ENCODE assay signal across 14 cellular contexts in genomic region chr1:81430955-81431646, GRCh38.
DNase-seq lines count a peak whose midpoint lies in the region; ATAC-seq and TF ChIP-seq lines count a peak whose summit lies in the region.
"Had no signal": no experiment of that assay in that cellular context is flagged by ENCODE, and none has a peak within 500 bp of the region (broad histone marks: within the 10 kb centered on the region; RNA-seq: fewer than 3 reads in every experiment).

No MANE protein-coding gene starts in this region.

- peak overlapping the region; percentile 31 to 70 (median 58) for H3K4me2 ChIP-seq in BLaER1 treated with 17β-estradiol and CSF1 and Interleukin-3, amounts not matched to agents 10 nM and 100 nM
- peak overlapping the region; percentile 60 for H3K4me2 ChIP-seq in GM23338

- H3K9me3 ChIP-seq in BLaER1 treated with 17β-estradiol and CSF1 and Interleukin-3, amounts not matched to agents 10 nM and 100 nM (replicated peaks in 1 of 11): no peaks in the 10 kb centered on the region; a peak in 1 of 22 replicates
- H3K9me3 ChIP-seq in NT2/D1 (ENCODE audit: insufficient read depth, low read length): peaks cover 5% of the 10 kb centered on the region; the same call in 1 of the 2 replicates
- H3K9me3 ChIP-seq: adrenal gland, MG63 had no signal

- ATAC-seq in GM23338 (peak; percentile 84), HG02798 (IDR thresholded peaks at IDR 0.05; ENCODE audit: poor library complexity, unreplicated experiment) (no peak), HG03159 (IDR thresholded peaks at IDR 0.05; ENCODE audit: unreplicated experiment) (no peak)

- peak overlapping the region; percentile 46 for H3K4me3 Mint-ChIP-seq in GM23338
- H3K4me3 Mint-ChIP-seq: mesothelial cell of epicardium had no signal

- peaks cover 60% of the 10 kb centered on the region for H3K4me1 Mint-ChIP-seq in GM23338

- H3K9me2 ChIP-seq in GM23338 (ENCODE audit: insufficient read depth): peaks cover 4% of the 10 kb centered on the region; the same call in 1 of the 2 replicates

- H3K36me3 Mint-ChIP-seq in GM23338 (ENCODE audit: low read depth): peaks cover 12% of the 10 kb centered on the region
- H3K36me3 Mint-ChIP-seq: mesothelial cell of epicardium had no signal

- H3K79me2 ChIP-seq in GM23338 (replicated peaks; ENCODE audit: insufficient read depth): no peaks in the 10 kb centered on the region

- H3F3A ChIP-seq in GM23338 (replicated peaks; ENCODE audit: low read depth): no peaks in the 10 kb centered on the region

- TF ChIP-seq CTCF in GM23338 (conservative IDR thresholded peaks at IDR 0.05; ENCODE audit: low read depth in 2 of 2): no peak

- H3K36me3 ChIP-seq in BLaER1 treated with 17β-estradiol and CSF1 and Interleukin-3, amounts not matched to agents 10 nM and 100 nM: no peaks in the 10 kb centered on the region
- H3K36me3 ChIP-seq in GM23338 (ENCODE audit: insufficient read depth): no peaks in the 10 kb centered on the region
- H3K36me3 ChIP-seq in NT2/D1 (ENCODE audit: insufficient read depth, insufficient read length, low read length): no peaks in the 10 kb centered on the region
- H3K36me3 ChIP-seq: adrenal gland, MG63 had no signal

- H3K4me1 ChIP-seq in BLaER1 treated with 17β-estradiol and CSF1 and Interleukin-3, amounts not matched to agents 10 nM and 100 nM: peaks cover 0 to 47% (median 14%) of the 10 kb centered on the region in 10 experiments; a peak in 19 of 20 replicates
- H3K4me1 ChIP-seq in GM23338 (ENCODE audit: insufficient read depth) (peaks cover 46% of the 10 kb centered on the region), NT2/D1 (ENCODE audit: insufficient read depth, insufficient read length) (peaks cover 4% of the 10 kb centered on the region)
- H3K4me1 ChIP-seq: adrenal gland had no signal

- H3K27me3 ChIP-seq in BLaER1 treated with 17β-estradiol and CSF1 and Interleukin-3, amounts not matched to agents 10 nM and 100 nM: no peaks in the 10 kb centered on the region
- H3K27me3 ChIP-seq in GM23338 (ENCODE audit: insufficient read depth) (no peaks in the 10 kb centered on the region), NT2/D1 (ENCODE audit: insufficient read depth, insufficient read length) (no peaks in the 10 kb centered on the region)
- H3K27me3 ChIP-seq: adrenal gland, MG63 had no signal

- peaks cover 5% of the 10 kb centered on the region for H3K27me3 Mint-ChIP-seq in GM23338 (ENCODE audit: insufficient read depth, low read depth, poor library complexity)

- no peaks in the 10 kb centered on the region for H4K20me1 ChIP-seq in BLaER1 treated with 17β-estradiol and CSF1 and Interleukin-3, amounts not matched to agents 10 nM and 100 nM
- H4K20me1 ChIP-seq in GM23338 (replicated peaks; ENCODE audit: insufficient read depth): no peaks in the 10 kb centered on the region

- no peak overlapping the region for H2AFZ ChIP-seq in GM23338

- peaks cover 3% of the 10 kb centered on the region; the same call in 2 of the 3 replicates for H3K9me3 Mint-ChIP-seq in GM23338
- H3K9me3 Mint-ChIP-seq: mesothelial cell of epicardium had no signal

- peak overlapping the region in 1 of 11 experiments; percentile 14; a peak in 1 of 22 replicates for H3K27ac ChIP-seq in BLaER1 treated with 17β-estradiol and CSF1 and Interleukin-3, amounts not matched to agents 10 nM and 100 nM
- peak overlapping the region; percentile 91 for H3K27ac ChIP-seq in GM23338 (ENCODE audit: low read depth)
- H3K27ac ChIP-seq: HL-60, VCaP had no signal

- peak overlapping the region; percentile 81 for H3K27ac Mint-ChIP-seq in GM23338
- H3K27ac Mint-ChIP-seq: mesothelial cell of epicardium had no signal

- DNase-seq in GM23338 (ENCODE audit: low spot score) (peak; percentile 64), NT2/D1 (ENCODE audit: low read depth, low spot score) (peak; percentile 87), iPS-NIHi11 (ENCODE audit: low spot score) (peak; percentile 53), medulla oblongata (ENCODE audit: extremely low spot score) (no peak), NCI-H1105 (lab: John Stamatoyannopoulos, UW) (no peak)
- DNase-seq: adrenal gland, DMS53, MG63 had no signal

- no peak overlapping the region for H3K4me3 ChIP-seq in BLaER1 treated with 17β-estradiol and CSF1 and Interleukin-3, amounts not matched to agents 10 nM and 100 nM
- H3K4me3 ChIP-seq in GM23338 (no peak overlapping the region), NT2/D1 (ENCODE audit: insufficient read length, low read depth) (no peak overlapping the region)
- H3K4me3 ChIP-seq: adrenal gland, MG63 had no signal

- H3K9ac ChIP-seq in BLaER1 treated with 17β-estradiol and CSF1 and Interleukin-3, amounts not matched to agents 10 nM and 100 nM: peak overlapping the region in 1 of 11 experiments; percentile 27; a peak in 1 of 22 replicates
- H3K9ac ChIP-seq in NT2/D1 (ENCODE audit: insufficient read length, low read depth): no peak overlapping the region

TF ChIP-seq in GM23338, 12 proteins besides CTCF, POLR2A, EP300 and RAD21 (continues in another document):
- TF ChIP-seq ZNF114 (CRISPR knock-in tag; IDR thresholded peaks at IDR 0.05) (no peak), NANOG (IDR thresholded peaks at IDR 0.05; ENCODE audit: borderline replicate concordance) (peak; percentile 72), EZH2phosphoT487 (IDR thresholded peaks at IDR 0.05; ENCODE audit: unreplicated experiment) (no peak), ZNF331 (CRISPR knock-in tag; IDR thresholded peaks at IDR 0.05; ENCODE audit: low read depth) (no peak), CREB1 (CRISPR knock-in tag; IDR thresholded peaks at IDR 0.05; ENCODE audit: low read depth) (no peak; the same call in 1 of the 2 replicates), REST (IDR thresholded peaks at IDR 0.05; ENCODE audit: unreplicated experiment) (no peak), POLR2AphosphoS5 (IDR thresholded peaks at IDR 0.05; ENCODE audit: low read depth) (no peak), STAT1 (IDR thresholded peaks at IDR 0.05; ENCODE audit: unreplicated experiment) (no peak), EZH2 (IDR thresholded peaks at IDR 0.05; ENCODE audit: low read depth, unreplicated experiment) (no peak), JUNB (IDR thresholded peaks at IDR 0.05; ENCODE audit: unreplicated experiment) (no peak), ETS1 (IDR thresholded peaks at IDR 0.05) (no peak)

Comparison
In these comparisons a context has a peak if more than half of its experiments do, and no peak if none do; other contexts are left out.
1. DNase-seq: peak in GM23338 (single experiment), NT2/D1 (single experiment) and iPS-NIHi11 (single experiment); none in medulla oblongata (single experiment) and NCI-H1105 (single experiment).